In genomic region chr7:142587578-142588191, GRCh38 we compare ENCODE assay signal across 9 cellular contexts.
DNase-seq lines count a peak whose midpoint lies in the region; ATAC-seq and TF ChIP-seq lines count a peak whose summit lies in the region.
"Had no signal": no experiment of that assay in that cellular context is flagged by ENCODE, and none has a peak within 500 bp of the region (broad histone marks: within the 10 kb centered on the region; RNA-seq: fewer than 3 reads in every experiment).

No MANE protein-coding gene starts in this region.

- H3F3A ChIP-seq in SK-N-SH (replicated peaks; ENCODE audit: insufficient read depth) = no peaks in the 10 kb centered on the region

- H3K4me3 Mint-ChIP-seq in activated naive CD4-positive, alpha-beta T cell treated with anti-CD3 and anti-CD28 coated beads, Interleukin-2, amount 10 ng/mL, durations not matched to agents 7 days and 5 days = peak overlapping the region; percentile 18

- no peak overlapping the region for H3K27ac ChIP-seq in SK-N-SH (ENCODE audit: low read depth in 2 of 2, low read length in 1 of 2)
- H3K27ac ChIP-seq in gastrocnemius medialis = peak overlapping the region; percentile 35 to 69 (median 58)

- no peaks in the 10 kb centered on the region for H3K27me3 Mint-ChIP-seq in activated naive CD4-positive, alpha-beta T cell treated with anti-CD3 and anti-CD28 coated beads, Interleukin-2, amount 10 ng/mL, durations not matched to agents 7 days and 5 days

- peak; percentile 91 for ATAC-seq in GM21381 (IDR thresholded peaks at IDR 0.05; ENCODE audit: unreplicated experiment)
- ATAC-seq in HG03460 (IDR thresholded peaks at IDR 0.05; ENCODE audit: unreplicated experiment) = peak; percentile 74
- ATAC-seq in gastrocnemius medialis = peak; percentile 83 to 88

- H3K4me1 ChIP-seq in SK-N-SH (ENCODE audit: control insufficient read depth in 1 of 2, insufficient read depth in 2 of 2, low read depth in 1 of 2, low read length in 1 of 2) (peaks cover 0 to 6% of the 10 kb centered on the region in 2 experiments; a peak in 3 of 4 replicates), gastrocnemius medialis (peaks cover 13 to 16% of the 10 kb centered on the region in 2 donors)

- CTCF ChIA-PET in activated naive CD4-positive, alpha-beta T cell treated with anti-CD3 and anti-CD28 coated beads, Interleukin-2, amount 10 ng/mL, durations not matched to agents 7 days and 5 days (lab: Charles Lee) = interaction anchor here (0.7 to 3.1 kb wide), 23 partner anchors 10 to 785 kb away, joined by 3 to 37 read pairs (median 3); no protein-coding TSS in a partner anchor
- CTCF ChIA-PET in SK-N-SH (lab: Yijun Ruan, JAX) = interaction anchor here (0.7 to 7.2 kb wide), 22 partner anchors 10 to 794 kb away, joined by 3 to 63 read pairs (median 4); no protein-coding TSS in a partner anchor

- intact Hi-C loops in gastrocnemius medialis (cut with DNase I; ENCODE audit: low total_unique reads) = loop anchor here (2.0 to 10.0 kb wide), 2 partner anchors 29 to 53 kb away; no protein-coding TSS in a partner anchor

- TF ChIP-seq POLR2A in gastrocnemius medialis (IDR thresholded peaks at IDR 0.05) = no peak

- no peaks in the 10 kb centered on the region for H3K36me3 ChIP-seq in SK-N-SH (replicated peaks in 1 of 2; ENCODE audit: control insufficient read depth in 1 of 2, insufficient read depth in 2 of 2, low read length in 1 of 2)
- no peaks in the 10 kb centered on the region for H3K36me3 ChIP-seq in gastrocnemius medialis

- no peaks in the 10 kb centered on the region for H4K20me1 ChIP-seq in SK-N-SH (ENCODE audit: insufficient read depth)

- H3K79me2 ChIP-seq in SK-N-SH (ENCODE audit: insufficient read depth) = no peaks in the 10 kb centered on the region

- peak overlapping the region; percentile 45 for H3K27ac Mint-ChIP-seq in activated naive CD4-positive, alpha-beta T cell treated with anti-CD3 and anti-CD28 coated beads, Interleukin-2, amount 10 ng/mL, durations not matched to agents 7 days and 5 days

- no peak overlapping the region for H2AFZ ChIP-seq in SK-N-SH (ENCODE audit: low read depth)

- no peak for TF ChIP-seq EP300 in SK-N-SH (IDR thresholded peaks at IDR 0.05; ENCODE audit: borderline replicate concordance in 1 of 2, low read depth in 1 of 2, low read length in 1 of 2)

- in situ Hi-C loops in gastrocnemius medialis (cut with MboI; ENCODE audit: low sequenced_read_pairs in 4 of 4) = no loop called here

- peak; percentile 64 for TF ChIP-seq CTCF in SK-N-SH (IDR thresholded peaks at IDR 0.05)
- TF ChIP-seq CTCF in foreskin fibroblast (IDR thresholded peaks at IDR 0.05; ENCODE audit: low read depth, low read length) = peak; percentile 91
- peak in 4 of 5 experiments; percentile 18 to 42 (median 34) for TF ChIP-seq CTCF in gastrocnemius medialis (IDR thresholded peaks at IDR 0.05 in 4 of 5, conservative IDR thresholded peaks at IDR 0.05 in 1 of 5)

- no peak overlapping the region; a peak in 1 of 4 replicates for H3K4me3 ChIP-seq in SK-N-SH (ENCODE audit: low read depth in 2 of 2, low read length in 1 of 2)
- H3K4me3 ChIP-seq in foreskin fibroblast (ENCODE audit: low read depth in 1 of 2, low read length in 2 of 2) = no peak overlapping the region
- no peak overlapping the region for H3K4me3 ChIP-seq in gastrocnemius medialis

- no peaks in the 10 kb centered on the region for H3K9me3 Mint-ChIP-seq in activated naive CD4-positive, alpha-beta T cell treated with anti-CD3 and anti-CD28 coated beads, Interleukin-2, amount 10 ng/mL, durations not matched to agents 7 days and 5 days

- H3K9me2 ChIP-seq in SK-N-SH = no peaks in the 10 kb centered on the region

- WGBS in SK-N-SH (ENCODE audit: low lambda C conversion rate) = 75% methylated on average over 5 of the region's 5 CpGs

- H3K9ac ChIP-seq in SK-N-SH = no peak overlapping the region

- H3K27me3 ChIP-seq in SK-N-SH (ENCODE audit: insufficient read depth) = no peaks in the 10 kb centered on the region
- H3K27me3 ChIP-seq in gastrocnemius medialis = no peaks in the 10 kb centered on the region

- H3K4me1 Mint-ChIP-seq in activated naive CD4-positive, alpha-beta T cell treated with anti-CD3 and anti-CD28 coated beads, Interleukin-2, amount 10 ng/mL, durations not matched to agents 7 days and 5 days = peaks cover 9% of the 10 kb centered on the region

- no peak for DNase-seq in activated naive CD4-positive, alpha-beta T cell treated with anti-CD3 and anti-CD28 coated beads, Interleukin-2, amount 10 ng/mL, durations not matched to agents 7 days and 5 days
- DNase-seq in activated naive CD4-positive, alpha-beta T cell (lab: John Stamatoyannopoulos, UW) = no peak
- peak; percentile 31 for DNase-seq in SK-N-SH
- peak; percentile 76 to 84 for DNase-seq in foreskin fibroblast
- peak in 1 of 2 donors; percentile 57 for DNase-seq in gastrocnemius medialis
- no peak for DNase-seq in activated CD4-positive, alpha-beta T cell treated with anti-CD3 and anti-CD28 coated beads, Interleukin-2, amount 50 U/mL, for 1 hour
- DNase-seq: left cardiac atrium had no signal

- H3K9me3 ChIP-seq in SK-N-SH (no peaks in the 10 kb centered on the region), gastrocnemius medialis (no peaks in the 10 kb centered on the region)

- no peaks in the 10 kb centered on the region for H3K36me3 Mint-ChIP-seq in activated naive CD4-positive, alpha-beta T cell treated with anti-CD3 and anti-CD28 coated beads, Interleukin-2, amount 10 ng/mL, durations not matched to agents 7 days and 5 days

- no peak overlapping the region for H3K4me2 ChIP-seq in SK-N-SH

- peak; percentile 40; the same call in 1 of the 2 replicates for TF ChIP-seq RAD21 in SK-N-SH (IDR thresholded peaks at IDR 0.05; ENCODE audit: low read length)

- POLR2A ChIA-PET in SK-N-SH (lab: Yijun Ruan, JAX) = interaction anchor here (0.5 kb wide), 1 partner anchor 484 kb away, joined by 3 read pairs; no protein-coding TSS in a partner anchor

TF ChIP-seq in SK-N-SH, 30 proteins besides CTCF, POLR2A, EP300 and RAD21:
- TF ChIP-seq SMC3 (IDR thresholded peaks at IDR 0.05; ENCODE audit: low read depth, low read length) (peak; percentile 35), PBX3 (IDR thresholded peaks at IDR 0.05) (no peak)
TF ChIP-seq in SK-N-SH: peak in this region for 1.

Comparison
In these comparisons a context has a peak if more than half of its experiments do, and no peak if none do; other contexts are left out.
1. DNase-seq: peak in SK-N-SH (single experiment) and foreskin fibroblast (2 of 2); none in activated naive CD4-positive, alpha-beta T cell treated with anti-CD3 and anti-CD28 coated beads, Interleukin-2, amount 10 ng/mL, durations not matched to agents 7 days and 5 days (single experiment), activated naive CD4-positive, alpha-beta T cell (0 of 4) and activated CD4-positive, alpha-beta T cell treated with anti-CD3 and anti-CD28 coated beads, Interleukin-2, amount 50 U/mL, for 1 hour (single experiment).
2. H3K27ac ChIP-seq: peak in gastrocnemius medialis (4 of 4); none in SK-N-SH (0 of 2).
3. CTCF ChIP-seq: peak in every context shown above with its lines; median percentile 91 in foreskin fibroblast; 64 in SK-N-SH; 34 in gastrocnemius medialis.
4. Peak in every context shown above with its lines, with median percentiles within 50 percentile points of each other: ATAC-seq.